ENCODE assay signal across 10 cellular contexts in genomic region chr13:20191311-20191901, GRCh38. TPM values are rescaled to one million over a fixed set of nuclear protein-coding genes. Genes with fewer than 3 reads are reported as not detected.
DNase-seq lines count a peak whose midpoint lies in the region; ATAC-seq and TF ChIP-seq lines count a peak whose summit lies in the region.
"Had no signal": no experiment of that assay in that cellular context is flagged by ENCODE, and none has a peak within 500 bp of the region (broad histone marks: within the 10 kb centered on the region; RNA-seq: fewer than 3 reads in every experiment).

No MANE protein-coding gene starts in this region.

- peaks cover 5 to 24% of the 10 kb centered on the region in 2 donors for H3K27me3 ChIP-seq in right atrium auricular region
- peaks cover 36 to 74% (median 50%) of the 10 kb centered on the region in 3 donors for H3K27me3 ChIP-seq in sigmoid colon

- peak; percentile 32 for DNase-seq in left ventricle myocardium superior
- DNase-seq in right atrium auricular region (ENCODE audit: low spot score) = no peak
- DNase-seq in choroid plexus epithelial cell (ENCODE audit: low read depth) = no peak
- peak; percentile 51 for DNase-seq in mucosa of gallbladder (ENCODE audit: low spot score)
- no peak for DNase-seq in sigmoid colon
- no peak for DNase-seq in NCI-H1417 treated with DMSO at 0.1 percent for 48 hours (lab: John Stamatoyannopoulos, UW)
- DNase-seq: central memory CD4-positive, alpha-beta T cell had no signal

- no peak for TF ChIP-seq EP300 in sigmoid colon (IDR thresholded peaks at IDR 0.05)

- H3K27ac ChIP-seq in right atrium auricular region (no peak overlapping the region), sigmoid colon (no peak overlapping the region)

- no peak for TF ChIP-seq CTCF in right atrium auricular region (IDR thresholded peaks at IDR 0.05)
- no peak for TF ChIP-seq CTCF in choroid plexus epithelial cell (conservative IDR thresholded peaks at IDR 0.05; ENCODE audit: low read depth, low read length)
- TF ChIP-seq CTCF in sigmoid colon (IDR thresholded peaks at IDR 0.05) = no peak

- WGBS in sigmoid colon, 2 donors = 15 to 56% methylated on average over 9 of the region's 9 CpGs

- H3K4me3 ChIP-seq in right atrium auricular region (peak overlapping the region in 1 of 2 donors; percentile 64), choroid plexus epithelial cell (ENCODE audit: low read depth, low read length) (peak overlapping the region; percentile 45), sigmoid colon (no peak overlapping the region)

- no peak for TF ChIP-seq POLR2A in sigmoid colon (IDR thresholded peaks at IDR 0.05)

- H3K4me1 ChIP-seq in right atrium auricular region (peaks cover 0 to 30% of the 10 kb centered on the region in 2 donors), sigmoid colon (peaks cover 0 to 24% (median 24%) of the 10 kb centered on the region in 4 donors)

- H3K36me3 ChIP-seq in right atrium auricular region (no peaks in the 10 kb centered on the region), sigmoid colon (no peaks in the 10 kb centered on the region)

- no peaks in the 10 kb centered on the region for H3K9me3 ChIP-seq in right atrium auricular region
- no peaks in the 10 kb centered on the region for H3K9me3 ChIP-seq in sigmoid colon

- ATAC-seq in left ventricle myocardium superior (no peak), HG02852 (IDR thresholded peaks at IDR 0.05; ENCODE audit: unreplicated experiment) (no peak), HG02678 (IDR thresholded peaks at IDR 0.05; ENCODE audit: unreplicated experiment) (no peak)

- intact Hi-C loops in left ventricle myocardium superior (cut with micrococcal nuclease) (loop anchor here (10.0 kb wide), 1 partner anchor 293 kb away; no protein-coding TSS in a partner anchor), sigmoid colon (cut with DNase I) (loop anchor here (10.0 kb wide), 1 partner anchor 293 kb away; no protein-coding TSS in a partner anchor)

RNA-seq across cellular contexts. Expression of gene GJB2, which starts 1.3 kb away (rescaled TPM):
- total RNA-seq in left ventricle myocardium superior (0.42 TPM), right atrium auricular region (under 1 TPM in 1 of 2 donors, not detected in 1; 0.20 TPM), mucosa of gallbladder (31.0 TPM), sigmoid colon (under 1 TPM in 1 of 4 donors, not detected in 3; 0.49 TPM)
- polyA plus RNA-seq in sigmoid colon = 10 to 100 TPM in 1 of 3 donors, 1 to 10 TPM in 2; 6.0 to 25.9 (median 8.6) TPM
- total RNA-seq: lung microvascular endothelial cell had no signal

RNA-seq across cellular contexts. Expression of gene GJA3, which starts 30.6 kb away (rescaled TPM):
- total RNA-seq in left ventricle myocardium superior (17.9 TPM), right atrium auricular region (1 to 10 TPM; 3.2 to 8.5 TPM), mucosa of gallbladder (1.7 TPM), sigmoid colon (not detected)
- under 1 TPM in 1 of 3 donors, not detected in 2; 0.10 TPM for polyA plus RNA-seq in sigmoid colon
- total RNA-seq: lung microvascular endothelial cell had no signal

RNA-seq across cellular contexts. Expression of gene GJB6, which starts 40.7 kb away (rescaled TPM):
- total RNA-seq in left ventricle myocardium superior (not detected), right atrium auricular region (not detected), mucosa of gallbladder (4.0 TPM), sigmoid colon (not detected)
- under 1 TPM in 1 of 3 donors, not detected in 2; 0.32 TPM for polyA plus RNA-seq in sigmoid colon
- total RNA-seq: lung microvascular endothelial cell had no signal

Comparison
In these comparisons a context has a peak if more than half of its experiments do, and no peak if none do; other contexts are left out.
1. DNase-seq: peak in left ventricle myocardium superior (single experiment) and mucosa of gallbladder (single experiment); none in right atrium auricular region (single experiment), choroid plexus epithelial cell (single experiment), sigmoid colon (single experiment) and NCI-H1417 treated with DMSO at 0.1 percent for 48 hours (single experiment).
2. RNA of gene GJB2, which starts 1.3 kb away (total RNA-seq): 31.0 TPM in mucosa of gallbladder (single experiment); 0.42 TPM in left ventricle myocardium superior (single experiment), 0.20 TPM in right atrium auricular region and 0.49 TPM in sigmoid colon; every median in the first group is over 10 times any median in the second.